Comparison of ENCODE assay signal across 16 cellular contexts in the genomic region with DNA sequence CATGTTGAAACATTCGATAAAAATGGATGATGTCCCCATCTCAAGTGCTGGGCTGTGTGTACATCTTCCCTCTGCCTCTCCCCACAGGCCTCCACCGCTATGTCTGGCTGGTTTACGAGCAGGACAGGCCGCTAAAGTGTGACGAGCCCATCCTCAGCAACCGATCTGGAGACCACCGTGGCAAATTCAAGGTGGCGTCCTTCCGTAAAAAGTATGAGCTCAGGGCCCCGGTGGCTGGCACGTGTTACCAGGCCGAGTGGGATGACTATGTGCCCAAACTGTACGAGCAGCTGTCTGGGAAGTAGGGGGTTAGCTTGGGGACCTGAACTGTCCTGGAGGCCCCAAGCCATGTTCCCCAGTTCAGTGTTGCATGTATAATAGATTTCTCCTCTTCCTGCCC.
"Had no signal": no experiment of that assay in that cellular context is flagged by ENCODE, and none has a peak within 500 bp of the region (broad histone marks: within the 10 kb centered on the region; RNA-seq: fewer than 3 reads in every experiment).

No MANE protein-coding gene starts in this region.

- H3K9me3 ChIP-seq: heart left ventricle, prostate gland, testis, uterus had no signal

- H3K27me3 ChIP-seq: heart left ventricle, neural progenitor cell, testis, uterus had no signal

- H3K27ac Mint-ChIP-seq: activated CD4-positive, alpha-beta T cell treated with anti-CD3 and anti-CD28 coated beads, Interleukin-2, amount 10 ng/mL, durations not matched to agents 24 days and 14 days; neural progenitor cell had no signal

- H3K36me3 ChIP-seq: uterus had no signal

- H3K27me3 Mint-ChIP-seq: activated CD4-positive, alpha-beta T cell treated with anti-CD3 and anti-CD28 coated beads, Interleukin-2, amount 10 ng/mL, durations not matched to agents 24 days and 14 days had no signal

- ATAC-seq: heart left ventricle, left cardiac atrium had no signal

- H3K27ac ChIP-seq: heart left ventricle, neural progenitor cell, prostate gland, SK-N-MC, testis, uterus had no signal

- H3K9me3 Mint-ChIP-seq: activated CD4-positive, alpha-beta T cell treated with anti-CD3 and anti-CD28 coated beads, Interleukin-2, amount 10 ng/mL, durations not matched to agents 24 days and 14 days; neural progenitor cell had no signal

- H3K4me3 Mint-ChIP-seq: activated CD4-positive, alpha-beta T cell treated with anti-CD3 and anti-CD28 coated beads, Interleukin-2, amount 10 ng/mL, durations not matched to agents 24 days and 14 days had no signal

- DNase-seq: activated CD4-positive, alpha-beta T cell treated with anti-CD3 and anti-CD28 coated beads, Interleukin-2, amount 10 ng/mL, durations not matched to agents 24 days and 14 days; activated CD8-positive, alpha-beta memory T cell treated with anti-CD3 and anti-CD28 coated beads for 24 hours; activated CD8-positive, alpha-beta memory T cell treated with anti-CD3 and anti-CD28 coated beads, Interleukin-2, amount 50 U/mL, for 4 hours; activated gamma-delta T cell treated with Interleukin-2 at 50 U/mL for 16 hours; heart left ventricle; left cardiac atrium; stimulated activated CD4-positive, alpha-beta T cell treated with anti-CD3 and anti-CD28 coated beads, Interleukin-4, amount 100 ng/mL, for 4 hours; SW 1271; testis; trophoblast cell; uterus had no signal

- H3K9ac ChIP-seq: neural progenitor cell had no signal

- H3K4me1 ChIP-seq: neural progenitor cell, prostate gland, testis, uterus had no signal

- H3K4me2 ChIP-seq: neural progenitor cell had no signal

- H2AFZ ChIP-seq: neural progenitor cell had no signal

- FAIRE-seq: endometrium, islet of Langerhans had no signal

- H3K4me1 Mint-ChIP-seq: neural progenitor cell had no signal

- H3K4me3 ChIP-seq: heart left ventricle, neural progenitor cell, prostate gland, SK-N-MC, testis, uterus had no signal
